ENCODE assay signal across 30 cellular contexts in the genomic region with DNA sequence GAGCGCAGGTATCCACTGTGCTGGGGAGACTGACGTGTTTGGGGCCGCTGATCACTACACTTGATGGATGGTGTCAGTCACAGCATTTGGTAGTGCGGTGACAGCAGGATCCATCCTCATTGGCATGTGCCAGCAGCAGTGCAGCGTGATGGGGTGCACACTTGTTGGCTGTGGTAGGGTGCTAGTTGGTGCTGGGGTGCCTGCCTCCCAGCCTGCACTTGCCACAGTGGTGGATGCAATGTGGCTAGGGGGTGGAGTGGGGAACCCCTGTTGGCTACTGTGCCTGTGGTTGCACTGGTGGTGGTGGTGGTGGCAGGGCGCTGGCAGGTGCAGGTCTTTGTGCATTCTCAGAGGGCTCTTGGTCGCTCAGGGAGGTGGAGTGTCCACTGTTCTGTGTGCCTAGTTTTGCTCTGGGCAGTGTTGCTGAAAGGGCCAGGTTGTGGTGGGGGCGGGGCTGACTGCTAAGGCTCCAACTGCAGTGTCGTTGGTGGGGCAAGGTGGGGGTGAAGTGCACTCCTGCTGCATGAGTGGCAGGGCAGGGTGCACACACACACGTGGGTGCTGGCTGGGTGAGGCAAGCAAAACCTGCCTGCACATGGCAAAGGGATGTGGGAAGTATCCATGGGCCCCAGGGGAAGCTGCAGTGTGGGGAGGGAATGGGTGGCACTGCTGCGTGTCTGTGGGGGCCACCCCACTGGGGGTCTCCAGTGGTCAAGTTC.
DNase-seq lines count a peak whose midpoint lies in the region; ATAC-seq and TF ChIP-seq lines count a peak whose summit lies in the region.
"Had no signal": no experiment of that assay in that cellular context is flagged by ENCODE, and none has a peak within 500 bp of the region (broad histone marks: within the 10 kb centered on the region; RNA-seq: fewer than 3 reads in every experiment).

No MANE protein-coding gene starts in this region.

- H3K4me3 ChIP-seq in left ventricle myocardium inferior: no peak overlapping the region
- no peak overlapping the region for H3K4me3 ChIP-seq in mesenchymal stem cell (ENCODE audit: insufficient read depth in 1 of 2, low read depth in 1 of 2, low read length in 2 of 2)
- H3K4me3 ChIP-seq in upper lobe of left lung: no peak overlapping the region
- H3K4me3 ChIP-seq: HAP-1, vagina had no signal

- H2BK12ac ChIP-seq in mesenchymal stem cell (ENCODE audit: low read length in 2 of 2): no peak overlapping the region

- peak overlapping the region; percentile 41 for H4K91ac ChIP-seq in mesenchymal stem cell (ENCODE audit: low read length)

- H2BK15ac ChIP-seq in mesenchymal stem cell (ENCODE audit: low read depth, poor library complexity, severe bottlenecking): no peak overlapping the region

- H3K36me3 ChIP-seq in left ventricle myocardium inferior (peaks cover 19% of the 10 kb centered on the region), mesenchymal stem cell (ENCODE audit: control insufficient read depth in 1 of 2, insufficient read depth in 2 of 2, low read depth in 1 of 2, low read length in 2 of 2) (peaks cover 22 to 78% of the 10 kb centered on the region in 2 experiments), upper lobe of left lung (peaks cover 0 to 36% (median 16%) of the 10 kb centered on the region in 4 donors)

- no peak for TF ChIP-seq CTCF in left ventricle myocardium inferior (IDR thresholded peaks at IDR 0.05; ENCODE audit: borderline replicate concordance)
- TF ChIP-seq CTCF in upper lobe of left lung (IDR thresholded peaks at IDR 0.05): no peak

- no peaks in the 10 kb centered on the region for H3K27me3 ChIP-seq in left ventricle myocardium inferior (ENCODE audit: low read depth)
- no peaks in the 10 kb centered on the region for H3K27me3 ChIP-seq in mesenchymal stem cell (ENCODE audit: control insufficient read depth in 1 of 2, insufficient read depth in 1 of 2, low read length in 2 of 2)
- H3K27me3 ChIP-seq in upper lobe of left lung: no peaks in the 10 kb centered on the region
- H3K27me3 ChIP-seq: neutrophil, vagina had no signal

- no peak for TF ChIP-seq EP300 in upper lobe of left lung (IDR thresholded peaks at IDR 0.05)

- no peak overlapping the region for H2BK120ac ChIP-seq in mesenchymal stem cell (ENCODE audit: low read depth, low read length)

- H3K9ac ChIP-seq in mesenchymal stem cell (ENCODE audit: low read length): no peak overlapping the region

- H3K9me3 ChIP-seq in left ventricle myocardium inferior (replicated peaks) (no peaks in the 10 kb centered on the region), mesenchymal stem cell (ENCODE audit: control insufficient read depth, low read length) (no peaks in the 10 kb centered on the region), upper lobe of left lung (no peaks in the 10 kb centered on the region)
- H3K9me3 ChIP-seq: HAP-1, neutrophil, vagina had no signal

- no peak overlapping the region for H2AK5ac ChIP-seq in mesenchymal stem cell (ENCODE audit: low read length, severe bottlenecking)

- ATAC-seq in Right ventricle myocardium inferior (peak; percentile 44), left cardiac atrium (peak; percentile 21 to 30), upper lobe of left lung (ENCODE audit: low FRiP score in 2 of 2) (peak in 1 of 2 donors; percentile 66)

- H3K4me1 ChIP-seq in left ventricle myocardium inferior (peaks cover 35% of the 10 kb centered on the region), mesenchymal stem cell (ENCODE audit: control insufficient read depth, insufficient read depth, low read depth, low read length) (peaks cover 6% of the 10 kb centered on the region), upper lobe of left lung (peaks cover 0 to 17% (median 8%) of the 10 kb centered on the region in 4 donors)
- H3K4me1 ChIP-seq: HAP-1, vagina had no signal

- DNase-seq in Right ventricle myocardium inferior (ENCODE audit: missing footprints) (no peak), left ventricle myocardium inferior (no peak), left cardiac atrium (no peak), mesenchymal stem cell (no peak), upper lobe of left lung (peak; percentile 36 to 39), NOMO-1 (lab: John Stamatoyannopoulos, UW; ENCODE audit: unreplicated experiment in 2 of 2) (no peak), NCI-H2171 (lab: John Stamatoyannopoulos, UW) (no peak), cerebellum (ENCODE audit: low spot score) (no peak)
- DNase-seq: activated CD4-positive, alpha-beta T cell treated with anti-CD3 and anti-CD28 coated beads, Interleukin-2, amount 10 ng/mL, durations not matched to agents 24 days and 14 days; activated CD8-positive, alpha-beta memory T cell treated with anti-CD3 and anti-CD28 coated beads for 24 hours; activated effector memory CD4-positive, alpha-beta T cell treated with Interleukin-2 at 50 U/mL for 16 hours; activated naive CD8-positive, alpha-beta T cell treated with anti-CD3 and anti-CD28 coated beads, Interleukin-2, amount 10 ng/mL, durations not matched to agents 7 days and 5 days; central memory CD4-positive, alpha-beta T cell; COR-L47; DMS53; foreskin melanocyte; Kasumi-1; kidney glomerular epithelial cell; MV-4-11; NCI-H1436; NCI-H2081 treated with DMSO at 0.1 percent for 48 hours; NCI-H226; NCI-H526 treated with DMSO at 0.1 percent for 48 hours; SIG-M5; stimulated activated naive CD4-positive, alpha-beta T cell; WERI-Rb-1 had no signal

- peaks cover 20% of the 10 kb centered on the region for H3K79me1 ChIP-seq in mesenchymal stem cell (replicated peaks; ENCODE audit: low read length, poor library complexity, severe bottlenecking)

- H2BK5ac ChIP-seq in mesenchymal stem cell (ENCODE audit: low read depth, low read length, poor library complexity, severe bottlenecking): no peak overlapping the region

- H3K27ac ChIP-seq in left ventricle myocardium inferior (replicated peaks) (no peak overlapping the region), mesenchymal stem cell (ENCODE audit: low read length, poor library complexity, severe bottlenecking) (no peak overlapping the region), upper lobe of left lung (no peak overlapping the region)
- H3K27ac ChIP-seq: C4-2B, neutrophil, vagina, WERI-Rb-1 had no signal

- H3K14ac ChIP-seq in mesenchymal stem cell (ENCODE audit: low read length in 2 of 2): no peak overlapping the region

- H3K4me2 ChIP-seq in mesenchymal stem cell (ENCODE audit: low read length, poor library complexity, severe bottlenecking): no peak overlapping the region

- H3K23ac ChIP-seq in mesenchymal stem cell (ENCODE audit: low read length in 2 of 2): no peak overlapping the region

- H4K8ac ChIP-seq in mesenchymal stem cell (ENCODE audit: low read length): no peak overlapping the region

- no peak overlapping the region for H3K4ac ChIP-seq in mesenchymal stem cell (ENCODE audit: low read depth in 1 of 2, low read length in 2 of 2)

- 95% methylated on average over 11 of the region's 11 CpGs for WGBS in mesenchymal stem cell
- 67 to 88% methylated on average over 1 to 10 of the region's 11 CpGs for WGBS in upper lobe of left lung, 2 donors

- H2AFZ ChIP-seq in mesenchymal stem cell (ENCODE audit: low read depth, low read length): no peak overlapping the region

- no peak overlapping the region for H3K18ac ChIP-seq in mesenchymal stem cell (ENCODE audit: low read depth in 1 of 2, low read length in 2 of 2)

- TF ChIP-seq POLR2A in upper lobe of left lung (IDR thresholded peaks at IDR 0.05): no peak

- intact Hi-C loops in Right ventricle myocardium inferior (cut with DNase I): no loop called here
- intact Hi-C loops in left ventricle myocardium inferior (cut with micrococcal nuclease): no loop called here
- intact Hi-C loops in left cardiac atrium (cut with DNase I): no loop called here

Comparison
In these comparisons a context has a peak if more than half of its experiments do, and no peak if none do; other contexts are left out.
1. DNase-seq: peak in upper lobe of left lung (2 of 2); none in Right ventricle myocardium inferior (single experiment), left ventricle myocardium inferior (single experiment), left cardiac atrium (single experiment), mesenchymal stem cell (single experiment), NOMO-1 (0 of 2), NCI-H2171 (single experiment) and cerebellum (single experiment).